8 cellular contexts compared by ENCODE assay signal in genomic region chr20:58574469-58574868, GRCh38. TPM values are rescaled to one million over a fixed set of nuclear protein-coding genes. Genes with fewer than 3 reads are reported as not detected.
"Had no signal": no experiment of that assay in that cellular context is flagged by ENCODE, and none has a peak within 500 bp of the region (broad histone marks: within the 10 kb centered on the region; RNA-seq: fewer than 3 reads in every experiment).

No MANE protein-coding gene starts in this region.

- H3K4me3 ChIP-seq: GM23248, HAP-1, K562 had no signal

- H3K27ac ChIP-seq: GM23248 had no signal

- FAIRE-seq: K562 had no signal

- ATAC-seq: HCT116, K562 had no signal

- H3K36me3 ChIP-seq: HAP-1 had no signal

- DNase-seq: GM23248, GOT3, H7, KG1 had no signal

- H3K4me1 ChIP-seq: HAP-1 had no signal

- H2AFZ ChIP-seq: GM23248 had no signal

- H3K9ac ChIP-seq: GM23248 had no signal

- H3K9me3 ChIP-seq: HAP-1 had no signal

RNA-seq across cellular contexts. Expression of gene APCDD1L, which starts 59.3 kb away (rescaled TPM):
- total RNA-seq: HT-29, K562 had no signal
- polyA plus RNA-seq: K562 had no signal
